Comparison of ENCODE assay signal across 24 cellular contexts in genomic region chr18:58119819-58120218, GRCh38.
DNase-seq lines count a peak whose midpoint lies in the region; ATAC-seq, FAIRE-seq and TF ChIP-seq lines count a peak whose summit lies in the region.
"Had no signal": no experiment of that assay in that cellular context is flagged by ENCODE, and none has a peak within 500 bp of the region (broad histone marks: within the 10 kb centered on the region; RNA-seq: fewer than 3 reads in every experiment).

No MANE protein-coding gene starts in this region.

- no peaks in the 10 kb centered on the region for H3K36me3 Mint-ChIP-seq in activated CD4-positive, alpha-beta T cell treated with anti-CD3 and anti-CD28 coated beads, Interleukin-2, amount 10 ng/mL, durations not matched to agents 24 days and 14 days (ENCODE audit: low read depth)

- no peak for TF ChIP-seq POLR2A in thyroid gland (IDR thresholded peaks at IDR 0.05)

- DNase-seq in D721Med (ENCODE audit: insufficient read length, low spot score), result peak; percentile 92
- DNase-seq in WERI-Rb-1, result peak; percentile 86
- no peak for DNase-seq in hepatocyte (ENCODE audit: low spot score)
- peak in 1 of 2 donors; percentile 21 for DNase-seq in thyroid gland
- no peak for DNase-seq in activated CD4-positive, alpha-beta T cell treated with anti-CD3 and anti-CD28 coated beads, Interleukin-2, amount 10 ng/mL, durations not matched to agents 24 days and 14 days
- no peak for DNase-seq in cardiac septum (ENCODE audit: low spot score)
- DNase-seq: AML-193; CD4-positive, alpha-beta T cell; DMS79 treated with DMSO at 0.1 percent for 48 hours; GF-D8; H9; HFFc6; NCI-H1092 treated with DMSO at 0.1 percent for 48 hours; NCI-H1436; NCI-H187 treated with DMSO at 0.1 percent for 48 hours; NCI-H2171 treated with DMSO at 0.1 percent for 48 hours; SHP77; T-helper 1 cell had no signal

- H3K4me1 Mint-ChIP-seq in activated CD4-positive, alpha-beta T cell treated with anti-CD3 and anti-CD28 coated beads, Interleukin-2, amount 10 ng/mL, durations not matched to agents 24 days and 14 days, result peaks cover 3% of the 10 kb centered on the region

- WGBS in hepatocyte (ENCODE audit: low lambda C conversion rate, missing lambda C conversion rate), result 94% methylated on average over 9 of the region's 9 CpGs
- 79 to 89% methylated on average over 9 of the region's 9 CpGs for WGBS in thyroid gland, 2 donors

- H3K27ac ChIP-seq in WERI-Rb-1, result peak overlapping the region; percentile 91
- H3K27ac ChIP-seq in hepatocyte, result peak overlapping the region; percentile 92
- H3K27ac ChIP-seq in thyroid gland, result peak overlapping the region in 2 of 3 donors; percentile 55 to 85
- H3K27ac ChIP-seq: RWPE1 had no signal

- intact Hi-C loops in thyroid gland (cut with DNase I), result loop anchor here (5.0 kb wide), 2 partner anchors 78 to 238 kb away; partner anchors contain the start of gene NEDD4L
- intact Hi-C loops in activated CD4-positive, alpha-beta T cell treated with anti-CD3 and anti-CD28 coated beads, Interleukin-2, amount 10 ng/mL, durations not matched to agents 24 days and 14 days (cut with micrococcal nuclease), result loop anchor here (5.0 to 10.0 kb wide), 3 partner anchors 163 to 485 kb away; no protein-coding TSS in a partner anchor
- intact Hi-C loops in cardiac septum (cut with DNase I), result loop anchor here (5.0 kb wide), 2 partner anchors 238 to 488 kb away; no protein-coding TSS in a partner anchor

- no peak for FAIRE-seq in D721Med (lab: Jason Lieb, UNC)
- FAIRE-seq: A549, GM12891 had no signal

- TF ChIP-seq CTCF in D721Med (IDR thresholded peaks at IDR 0.05; ENCODE audit: insufficient read depth, missing control alignments), result no peak
- no peak for TF ChIP-seq CTCF in WERI-Rb-1 (IDR thresholded peaks at IDR 0.05; ENCODE audit: low read depth, low read length)
- TF ChIP-seq CTCF in hepatocyte (IDR thresholded peaks at IDR 0.05; ENCODE audit: poor library complexity), result no peak
- no peak for TF ChIP-seq CTCF in thyroid gland (IDR thresholded peaks at IDR 0.05)

- H3K9me3 ChIP-seq in WERI-Rb-1 (ENCODE audit: severe bottlenecking), result no peaks in the 10 kb centered on the region
- H3K9me3 ChIP-seq in hepatocyte (ENCODE audit: low read depth), result no peaks in the 10 kb centered on the region
- H3K9me3 ChIP-seq in thyroid gland, result no peaks in the 10 kb centered on the region
- H3K9me3 ChIP-seq: A549; BLaER1 treated with 17β-estradiol and CSF1 and Interleukin-3, amounts not matched to agents 10 nM and 100 nM had no signal

- H3K4me3 Mint-ChIP-seq in activated CD4-positive, alpha-beta T cell treated with anti-CD3 and anti-CD28 coated beads, Interleukin-2, amount 10 ng/mL, durations not matched to agents 24 days and 14 days, result no peak overlapping the region
- H3K4me3 Mint-ChIP-seq: CD4-positive, alpha-beta T cell; H9; HFFc6 had no signal

- H3K4me2 ChIP-seq in hepatocyte, result no peak overlapping the region
- H3K4me2 ChIP-seq: A549 had no signal

- no peaks in the 10 kb centered on the region for H4K20me1 ChIP-seq in hepatocyte (ENCODE audit: insufficient read depth, poor library complexity, severe bottlenecking)

- no peak overlapping the region for H2AFZ ChIP-seq in hepatocyte

- H3K36me3 ChIP-seq in WERI-Rb-1 (no peaks in the 10 kb centered on the region; the same call in 1 of the 2 replicates), hepatocyte (replicated peaks; ENCODE audit: insufficient read depth, low read depth) (no peaks in the 10 kb centered on the region), thyroid gland (no peaks in the 10 kb centered on the region)
- H3K36me3 ChIP-seq: BLaER1 treated with 17β-estradiol and CSF1 and Interleukin-3, amounts not matched to agents 10 nM and 100 nM had no signal

- H3K4me1 ChIP-seq in hepatocyte (ENCODE audit: insufficient read depth) (peaks cover 23% of the 10 kb centered on the region), thyroid gland (peaks cover 14 to 43% of the 10 kb centered on the region in 2 donors)

- H3K4me3 ChIP-seq in WERI-Rb-1 (ENCODE audit: low read depth, low read length) (peak overlapping the region; percentile 9), hepatocyte (no peak overlapping the region), thyroid gland (replicated peaks in 1 of 3) (no peak overlapping the region)
- H3K4me3 ChIP-seq: A549; BLaER1 treated with 17β-estradiol and CSF1 and Interleukin-3, amounts not matched to agents 10 nM and 100 nM had no signal

- H3K27ac Mint-ChIP-seq in activated CD4-positive, alpha-beta T cell treated with anti-CD3 and anti-CD28 coated beads, Interleukin-2, amount 10 ng/mL, durations not matched to agents 24 days and 14 days, result no peak overlapping the region
- H3K27ac Mint-ChIP-seq: CD4-positive, alpha-beta T cell; HFFc6 had no signal

- peaks cover 6% of the 10 kb centered on the region for H3K27me3 Mint-ChIP-seq in activated CD4-positive, alpha-beta T cell treated with anti-CD3 and anti-CD28 coated beads, Interleukin-2, amount 10 ng/mL, durations not matched to agents 24 days and 14 days

- H3K9me2 ChIP-seq in hepatocyte (replicated peaks; ENCODE audit: insufficient read depth), result no peaks in the 10 kb centered on the region

- ATAC-seq in GM18868 (IDR thresholded peaks at IDR 0.05; ENCODE audit: unreplicated experiment), result no peak
- ATAC-seq: A549, Panc1 had no signal

- no peaks in the 10 kb centered on the region for H3K27me3 ChIP-seq in WERI-Rb-1 (ENCODE audit: insufficient read depth, low read depth, severe bottlenecking)
- no peaks in the 10 kb centered on the region for H3K27me3 ChIP-seq in hepatocyte
- no peaks in the 10 kb centered on the region for H3K27me3 ChIP-seq in thyroid gland
- H3K27me3 ChIP-seq: BLaER1 treated with 17β-estradiol and CSF1 and Interleukin-3, amounts not matched to agents 10 nM and 100 nM had no signal

- H3K79me2 ChIP-seq in hepatocyte, result peaks cover 88% of the 10 kb centered on the region

- H3K9me3 Mint-ChIP-seq in activated CD4-positive, alpha-beta T cell treated with anti-CD3 and anti-CD28 coated beads, Interleukin-2, amount 10 ng/mL, durations not matched to agents 24 days and 14 days, result no peaks in the 10 kb centered on the region
- H3K9me3 Mint-ChIP-seq: CD4-positive, alpha-beta T cell; H9; HFFc6 had no signal

Comparison
In these comparisons a context has a peak if more than half of its experiments do, and no peak if none do; other contexts are left out.
1. DNase-seq: peak in D721Med (single experiment) and WERI-Rb-1 (single experiment); none in hepatocyte (single experiment), activated CD4-positive, alpha-beta T cell treated with anti-CD3 and anti-CD28 coated beads, Interleukin-2, amount 10 ng/mL, durations not matched to agents 24 days and 14 days (single experiment) and cardiac septum (single experiment).
2. Peak in every context shown above with its lines, with median percentiles within 50 percentile points of each other: H3K27ac ChIP-seq.